1 cellular context compared by ENCODE assay signal in genomic region chr7:95547949-95548348, GRCh38.
TF ChIP-seq lines count a peak whose summit lies in the region.

No MANE protein-coding gene starts in this region.

TF ChIP-seq in HepG2, 621 proteins besides CTCF, POLR2A, EP300 and RAD21:
- TF ChIP-seq ARID5B (CRISPR knock-in tag; IDR thresholded peaks at IDR 0.05) (peak; percentile 41; the same call in 1 of the 2 replicates), HNF4G (IDR thresholded peaks at IDR 0.05; ENCODE audit: borderline replicate concordance, low read depth, low read length) (no peak), HNF4G (CRISPR knock-in tag; IDR thresholded peaks at IDR 0.05; ENCODE audit: borderline replicate concordance, low read depth) (no peak)
